In genomic region chr12:14399871-14400270, GRCh38 we compare ENCODE assay signal across 13 cellular contexts. TPM values are rescaled to one million over a fixed set of nuclear protein-coding genes. Genes with fewer than 3 reads are reported as not detected.
DNase-seq lines count a peak whose midpoint lies in the region; ATAC-seq and TF ChIP-seq lines count a peak whose summit lies in the region.
"Had no signal": no experiment of that assay in that cellular context is flagged by ENCODE, and none has a peak within 500 bp of the region (broad histone marks: within the 10 kb centered on the region; RNA-seq: fewer than 3 reads in every experiment).

No MANE protein-coding gene starts in this region.

- H3K36me3 Mint-ChIP-seq in activated CD4-positive, alpha-beta T cell treated with anti-CD3 and anti-CD28 coated beads for 36 hours (ENCODE audit: low read depth), result peaks cover 32% of the 10 kb centered on the region
- peaks cover 37% of the 10 kb centered on the region for H3K36me3 Mint-ChIP-seq in effector memory CD8-positive, alpha-beta T cell (ENCODE audit: insufficient read depth)

- no peak overlapping the region for H2AFZ ChIP-seq in smooth muscle cell (ENCODE audit: low read depth)

- peaks cover 39% of the 10 kb centered on the region for H4K20me1 ChIP-seq in smooth muscle cell (ENCODE audit: low read depth)

- POLR2A ChIA-PET in activated CD4-positive, alpha-beta T cell treated with anti-CD3 and anti-CD28 coated beads for 36 hours (lab: Charles Lee), result no interaction called here

- peak overlapping the region; percentile 61 for H3K4me3 Mint-ChIP-seq in activated CD4-positive, alpha-beta T cell treated with anti-CD3 and anti-CD28 coated beads for 36 hours
- peak overlapping the region; percentile 79 to 92 for H3K4me3 Mint-ChIP-seq in effector memory CD8-positive, alpha-beta T cell

- H3K4me1 ChIP-seq in smooth muscle cell (ENCODE audit: low read depth), result peaks cover 27% of the 10 kb centered on the region
- H3K4me1 ChIP-seq: colonic mucosa had no signal

- ATAC-seq in activated CD4-positive, alpha-beta T cell treated with anti-CD3 and anti-CD28 coated beads for 36 hours, result peak; percentile 53
- ATAC-seq in effector memory CD8-positive, alpha-beta T cell (replicated peaks), result no peak
- no peak for ATAC-seq in GM19455 (IDR thresholded peaks at IDR 0.05; ENCODE audit: unreplicated experiment)
- ATAC-seq: A549 had no signal

- peaks cover 4% of the 10 kb centered on the region for H3F3A ChIP-seq in smooth muscle cell (ENCODE audit: low read depth)

- TF ChIP-seq CTCF in smooth muscle cell (IDR thresholded peaks at IDR 0.05; ENCODE audit: borderline replicate concordance, insufficient read depth, poor library complexity, severe bottlenecking), result no peak

- no peak for DNase-seq in activated CD4-positive, alpha-beta T cell treated with anti-CD3 and anti-CD28 coated beads for 36 hours
- DNase-seq in activated CD4-positive, alpha-beta T cell treated with anti-CD3 and anti-CD28 coated beads for 4 hours, result no peak
- DNase-seq in RPMI7951 (ENCODE audit: low read depth) (peak; percentile 70), smooth muscle cell (lab: John Stamatoyannopoulos, UW; ENCODE audit: unreplicated experiment) (no peak), nucleus accumbens (lab: John Stamatoyannopoulos, UW) (no peak)
- no peak for DNase-seq in effector memory CD8-positive, alpha-beta T cell
- DNase-seq in NK-92 treated with Interleukin-12 subunit alpha and Interleukin-12 subunit beta, amount 100 ng/mL, for 24 hours (lab: John Stamatoyannopoulos, UW), result no peak
- DNase-seq: activated CD4-positive, alpha-beta T cell treated with anti-CD3 and anti-CD28 coated beads for 48 hours; colonic mucosa; islet precursor cell; RPMI8226 had no signal

- H3K4me3 ChIP-seq in smooth muscle cell, result no peak overlapping the region
- H3K4me3 ChIP-seq: A549, colonic mucosa had no signal

- H3K9me3 Mint-ChIP-seq in activated CD4-positive, alpha-beta T cell treated with anti-CD3 and anti-CD28 coated beads for 36 hours (ENCODE audit: low read depth), result peaks cover 4% of the 10 kb centered on the region
- H3K9me3 Mint-ChIP-seq in effector memory CD8-positive, alpha-beta T cell, result no peaks in the 10 kb centered on the region

- H3K27me3 ChIP-seq in smooth muscle cell (ENCODE audit: low read depth), result no peaks in the 10 kb centered on the region
- H3K27me3 ChIP-seq: colonic mucosa had no signal

- no peaks in the 10 kb centered on the region for H3K36me3 ChIP-seq in smooth muscle cell (ENCODE audit: low read depth)
- H3K36me3 ChIP-seq: colonic mucosa had no signal

- 76% methylated on average over 3 of the region's 3 CpGs for WGBS in smooth muscle cell (ENCODE audit: low lambda C conversion rate)

- no peak overlapping the region for H3K9ac ChIP-seq in smooth muscle cell (ENCODE audit: low read depth)

- H3K79me2 ChIP-seq in smooth muscle cell (ENCODE audit: low read depth), result peaks cover 100% of the 10 kb centered on the region

- H3K4me1 Mint-ChIP-seq in activated CD4-positive, alpha-beta T cell treated with anti-CD3 and anti-CD28 coated beads for 36 hours, result peaks cover 87% of the 10 kb centered on the region
- peaks cover 46 to 87% of the 10 kb centered on the region in 2 donors for H3K4me1 Mint-ChIP-seq in effector memory CD8-positive, alpha-beta T cell (ENCODE audit: low read depth in 2 of 2)

- peak overlapping the region; percentile 74 for H3K27ac ChIP-seq in smooth muscle cell (ENCODE audit: low read depth)
- H3K27ac ChIP-seq: A549, colonic mucosa had no signal

- H3K27me3 Mint-ChIP-seq in activated CD4-positive, alpha-beta T cell treated with anti-CD3 and anti-CD28 coated beads for 36 hours, result no peaks in the 10 kb centered on the region
- H3K27me3 Mint-ChIP-seq in effector memory CD8-positive, alpha-beta T cell, result no peaks in the 10 kb centered on the region

- H3K4me2 ChIP-seq in smooth muscle cell, result peak overlapping the region; percentile 71
- H3K4me2 ChIP-seq: A549 had no signal

- H3K27ac Mint-ChIP-seq in activated CD4-positive, alpha-beta T cell treated with anti-CD3 and anti-CD28 coated beads for 36 hours, result peak overlapping the region; percentile 95
- H3K27ac Mint-ChIP-seq in effector memory CD8-positive, alpha-beta T cell, result peak overlapping the region; percentile 92 to 95

- CTCF ChIA-PET in activated CD4-positive, alpha-beta T cell treated with anti-CD3 and anti-CD28 coated beads for 36 hours (lab: Charles Lee), result interaction anchor here (1.0 to 1.4 kb wide), 4 partner anchors 12 to 34 kb away, joined by 4 to 5 read pairs (median 4); partner anchors contain the start of gene ATF7IP

- intact Hi-C loops in activated CD4-positive, alpha-beta T cell treated with anti-CD3 and anti-CD28 coated beads for 36 hours (cut with DNase I, micrococcal nuclease), result loop anchor here (1.0 to 10.0 kb wide), 5 partner anchors 15 to 375 kb away; a partner anchor contains a TSS

- no peaks in the 10 kb centered on the region for H3K9me3 ChIP-seq in smooth muscle cell (replicated peaks; ENCODE audit: low read depth)
- H3K9me3 ChIP-seq: colonic mucosa had no signal

RNA-seq across cellular contexts. Expression of gene ATF7IP, which starts 34.4 kb away (rescaled TPM):
- 100 to 1,000 TPM in 1 of 2 experiments, 10 to 100 TPM in 1; 81.3 to 101 TPM for total RNA-seq in activated CD4-positive, alpha-beta T cell treated with anti-CD3 and anti-CD28 coated beads for 36 hours
- 31.2 and 41.3 TPM in 2 replicates for total RNA-seq in RPMI7951 (2014; rRNA removed; shearing (Covaris generic))
- 66.8 and 74.6 TPM in 2 replicates for total RNA-seq in smooth muscle cell
- polyA plus RNA-seq in smooth muscle cell, result 27.5 and 32.3 TPM in 2 replicates
